In genomic region chr5:59071755-59072549, GRCh38 we compare ENCODE assay signal across 6 cellular contexts.
"Had no signal": no experiment of that assay in that cellular context is flagged by ENCODE, and none has a peak within 500 bp of the region (broad histone marks: within the 10 kb centered on the region; RNA-seq: fewer than 3 reads in every experiment).

No MANE protein-coding gene starts in this region.

- FAIRE-seq: HTR-8/SVneo, K562 had no signal

- ATAC-seq: K562 had no signal

- H3K27ac ChIP-seq: HL-60, KMS-11 had no signal

- H3K4me3 ChIP-seq: K562 had no signal

- H3K4me2 ChIP-seq: KMS-11 had no signal

- H3K9ac ChIP-seq: KMS-11 had no signal

- DNase-seq: KBM-7, KG1 had no signal
